In the genomic region with DNA sequence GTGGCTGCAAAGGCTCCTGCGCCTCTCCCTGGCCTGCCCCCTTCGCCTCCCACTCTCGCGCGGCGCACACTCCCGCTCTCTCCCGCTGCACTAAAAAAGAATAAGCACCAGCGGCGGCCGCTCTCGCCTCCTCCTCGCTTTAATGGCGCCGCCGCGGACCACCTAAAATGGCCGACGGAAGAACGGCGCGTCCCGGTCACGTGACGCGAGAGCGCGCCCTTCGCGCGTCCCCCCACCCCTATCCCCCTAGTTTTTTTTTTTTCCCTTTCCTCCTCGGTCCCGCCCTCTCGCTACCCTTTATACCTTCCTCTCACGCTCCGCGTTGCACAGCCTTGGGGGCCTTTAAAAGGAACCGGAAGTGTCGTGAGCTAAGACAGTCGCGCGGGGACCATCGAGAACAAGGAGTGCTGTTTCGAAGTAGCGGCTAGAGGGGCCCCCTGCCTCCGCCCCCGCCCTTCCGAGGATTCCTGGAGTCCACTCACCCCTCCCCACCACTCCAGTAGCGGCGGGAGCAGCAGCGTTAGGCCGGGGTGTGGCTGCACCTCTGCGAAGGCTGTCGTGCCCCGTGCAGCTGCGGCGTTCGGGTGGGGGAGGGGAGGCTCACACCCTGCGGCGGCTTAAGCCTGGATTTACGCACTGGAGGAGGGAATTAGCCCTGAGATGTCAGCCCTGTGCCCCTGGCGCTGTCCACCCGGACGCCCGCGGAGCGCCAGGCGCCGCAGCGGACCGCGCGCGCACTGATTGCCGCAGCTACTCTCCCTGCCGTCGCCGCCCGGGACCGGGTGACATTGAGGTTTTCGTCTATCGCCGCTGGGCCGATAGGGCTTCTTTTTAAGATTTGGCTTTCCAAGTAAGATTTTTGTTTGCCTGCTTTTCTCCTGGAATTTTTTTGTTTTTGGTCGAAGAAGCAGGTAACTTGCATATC, we compare ENCODE assay signal across 1 cellular context.
A peak's percentile ranks its signal among the peaks of the same experiment; 100 is the strongest.
TF ChIP-seq lines count a peak whose summit lies in the region.

A gene with protein sequence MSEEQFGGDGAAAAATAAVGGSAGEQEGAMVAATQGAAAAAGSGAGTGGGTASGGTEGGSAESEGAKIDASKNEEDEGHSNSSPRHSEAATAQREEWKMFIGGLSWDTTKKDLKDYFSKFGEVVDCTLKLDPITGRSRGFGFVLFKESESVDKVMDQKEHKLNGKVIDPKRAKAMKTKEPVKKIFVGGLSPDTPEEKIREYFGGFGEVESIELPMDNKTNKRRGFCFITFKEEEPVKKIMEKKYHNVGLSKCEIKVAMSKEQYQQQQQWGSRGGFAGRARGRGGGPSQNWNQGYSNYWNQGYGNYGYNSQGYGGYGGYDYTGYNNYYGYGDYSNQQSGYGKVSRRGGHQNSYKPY (minus strand): TSS at position 176 of the 925 bp plus-strand sequence. CDS start 313 bp downstream, outside the sequence.

TF ChIP-seq in SK-N-SH, 30 proteins besides CTCF, POLR2A, EP300 and RAD21 (continued from another document):
- TF ChIP-seq, protein P1, sequence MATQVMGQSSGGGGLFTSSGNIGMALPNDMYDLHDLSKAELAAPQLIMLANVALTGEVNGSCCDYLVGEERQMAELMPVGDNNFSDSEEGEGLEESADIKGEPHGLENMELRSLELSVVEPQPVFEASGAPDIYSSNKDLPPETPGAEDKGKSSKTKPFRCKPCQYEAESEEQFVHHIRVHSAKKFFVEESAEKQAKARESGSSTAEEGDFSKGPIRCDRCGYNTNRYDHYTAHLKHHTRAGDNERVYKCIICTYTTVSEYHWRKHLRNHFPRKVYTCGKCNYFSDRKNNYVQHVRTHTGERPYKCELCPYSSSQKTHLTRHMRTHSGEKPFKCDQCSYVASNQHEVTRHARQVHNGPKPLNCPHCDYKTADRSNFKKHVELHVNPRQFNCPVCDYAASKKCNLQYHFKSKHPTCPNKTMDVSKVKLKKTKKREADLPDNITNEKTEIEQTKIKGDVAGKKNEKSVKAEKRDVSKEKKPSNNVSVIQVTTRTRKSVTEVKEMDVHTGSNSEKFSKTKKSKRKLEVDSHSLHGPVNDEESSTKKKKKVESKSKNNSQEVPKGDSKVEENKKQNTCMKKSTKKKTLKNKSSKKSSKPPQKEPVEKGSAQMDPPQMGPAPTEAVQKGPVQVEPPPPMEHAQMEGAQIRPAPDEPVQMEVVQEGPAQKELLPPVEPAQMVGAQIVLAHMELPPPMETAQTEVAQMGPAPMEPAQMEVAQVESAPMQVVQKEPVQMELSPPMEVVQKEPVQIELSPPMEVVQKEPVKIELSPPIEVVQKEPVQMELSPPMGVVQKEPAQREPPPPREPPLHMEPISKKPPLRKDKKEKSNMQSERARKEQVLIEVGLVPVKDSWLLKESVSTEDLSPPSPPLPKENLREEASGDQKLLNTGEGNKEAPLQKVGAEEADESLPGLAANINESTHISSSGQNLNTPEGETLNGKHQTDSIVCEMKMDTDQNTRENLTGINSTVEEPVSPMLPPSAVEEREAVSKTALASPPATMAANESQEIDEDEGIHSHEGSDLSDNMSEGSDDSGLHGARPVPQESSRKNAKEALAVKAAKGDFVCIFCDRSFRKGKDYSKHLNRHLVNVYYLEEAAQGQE (IDR thresholded peaks at IDR 0.05; ENCODE audit: low read depth, low read length): peak; percentile 77
- no peak; the same call in 1 of the 2 replicates for TF ChIP-seq JUND (IDR thresholded peaks at IDR 0.05)
- peak; percentile 10; the same call in 1 of the 2 replicates for TF ChIP-seq NFIC (IDR thresholded peaks at IDR 0.05; ENCODE audit: borderline replicate concordance)
- TF ChIP-seq EZH2phosphoT487 (IDR thresholded peaks at IDR 0.05; ENCODE audit: borderline replicate concordance, low read depth): no peak
- TF ChIP-seq, protein P2, sequence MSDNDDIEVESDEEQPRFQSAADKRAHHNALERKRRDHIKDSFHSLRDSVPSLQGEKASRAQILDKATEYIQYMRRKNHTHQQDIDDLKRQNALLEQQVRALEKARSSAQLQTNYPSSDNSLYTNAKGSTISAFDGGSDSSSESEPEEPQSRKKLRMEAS (IDR thresholded peaks at IDR 0.05; ENCODE audit: low read depth): peak; percentile 86
- no peak; the same call in 1 of the 2 replicates for TF ChIP-seq ELF1 (IDR thresholded peaks at IDR 0.05)
- peak; percentile 86 for TF ChIP-seq GABPA (IDR thresholded peaks at IDR 0.05; ENCODE audit: low read depth)
- peak; percentile 72 for TF ChIP-seq TAF1 (IDR thresholded peaks at IDR 0.05; ENCODE audit: borderline replicate concordance, low read depth, low read length)
- TF ChIP-seq FOXM1 (IDR thresholded peaks at IDR 0.05; ENCODE audit: low read depth): 0 out of 2 replicates have a peak, but pooled peaks have one; percentile 10
- peak; percentile 80 for TF ChIP-seq MXI1 (IDR thresholded peaks at IDR 0.05; ENCODE audit: low read depth, low read length)
- TF ChIP-seq YY1 (IDR thresholded peaks at IDR 0.05; ENCODE audit: low read depth): peak; percentile 98
- TF ChIP-seq, protein P3, sequence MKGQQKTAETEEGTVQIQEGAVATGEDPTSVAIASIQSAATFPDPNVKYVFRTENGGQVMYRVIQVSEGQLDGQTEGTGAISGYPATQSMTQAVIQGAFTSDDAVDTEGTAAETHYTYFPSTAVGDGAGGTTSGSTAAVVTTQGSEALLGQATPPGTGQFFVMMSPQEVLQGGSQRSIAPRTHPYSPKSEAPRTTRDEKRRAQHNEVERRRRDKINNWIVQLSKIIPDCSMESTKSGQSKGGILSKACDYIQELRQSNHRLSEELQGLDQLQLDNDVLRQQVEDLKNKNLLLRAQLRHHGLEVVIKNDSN (IDR thresholded peaks at IDR 0.05; ENCODE audit: borderline replicate concordance, low read depth): peak; percentile 98
- TF ChIP-seq MEF2A (IDR thresholded peaks at IDR 0.05; ENCODE audit: borderline replicate concordance, low read depth): no peak
- TF ChIP-seq, protein P4, sequence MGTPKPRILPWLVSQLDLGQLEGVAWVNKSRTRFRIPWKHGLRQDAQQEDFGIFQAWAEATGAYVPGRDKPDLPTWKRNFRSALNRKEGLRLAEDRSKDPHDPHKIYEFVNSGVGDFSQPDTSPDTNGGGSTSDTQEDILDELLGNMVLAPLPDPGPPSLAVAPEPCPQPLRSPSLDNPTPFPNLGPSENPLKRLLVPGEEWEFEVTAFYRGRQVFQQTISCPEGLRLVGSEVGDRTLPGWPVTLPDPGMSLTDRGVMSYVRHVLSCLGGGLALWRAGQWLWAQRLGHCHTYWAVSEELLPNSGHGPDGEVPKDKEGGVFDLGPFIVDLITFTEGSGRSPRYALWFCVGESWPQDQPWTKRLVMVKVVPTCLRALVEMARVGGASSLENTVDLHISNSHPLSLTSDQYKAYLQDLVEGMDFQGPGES (IDR thresholded peaks at IDR 0.05; ENCODE audit: low read depth, low read length): no peak
- TF ChIP-seq GATA2 (CRISPR knock-in tag; IDR thresholded peaks at IDR 0.05): peak; percentile 43; the same call in 1 of the 2 replicates
- peak; percentile 67; the same call in 1 of the 2 replicates for TF ChIP-seq SIN3A (IDR thresholded peaks at IDR 0.05; ENCODE audit: borderline replicate concordance, low read depth, low read length)
- no peak; the same call in 1 of the 2 replicates for TF ChIP-seq RXRA (IDR thresholded peaks at IDR 0.05; ENCODE audit: borderline replicate concordance, low read depth)
